36 cellular contexts compared by ENCODE assay signal in genomic region chr1:152768847-152769533, GRCh38. TPM values are rescaled to one million over a fixed set of nuclear protein-coding genes. Genes with fewer than 3 reads are reported as not detected.
DNase-seq lines count a peak whose midpoint lies in the region; ATAC-seq, FAIRE-seq and TF ChIP-seq lines count a peak whose summit lies in the region.
"Had no signal": no experiment of that assay in that cellular context is flagged by ENCODE, and none has a peak within 500 bp of the region (broad histone marks: within the 10 kb centered on the region; RNA-seq: fewer than 3 reads in every experiment).

No MANE protein-coding gene starts in this region.

- peaks cover 17% of the 10 kb centered on the region for H3K27me3 ChIP-seq in HCT116 (ENCODE audit: insufficient read depth, low read length)
- H3K27me3 ChIP-seq in left ventricle myocardium inferior (ENCODE audit: low read depth), result peaks cover 17% of the 10 kb centered on the region
- H3K27me3 ChIP-seq: Peyer's patch, sigmoid colon, SJCRH30 had no signal

- POLR2A ChIA-PET in HCT116 (lab: Charles Lee), result no interaction called here

- no peak for TF ChIP-seq POLR2A in HCT116 (IDR thresholded peaks at IDR 0.05; ENCODE audit: borderline replicate concordance, extremely low read depth, insufficient read depth, insufficient read length)

- H3K79me2 ChIP-seq in HCT116 (ENCODE audit: insufficient read depth, low read length), result no peaks in the 10 kb centered on the region

- no peaks in the 10 kb centered on the region for H3K4me1 Mint-ChIP-seq in activated T-cell treated with anti-CD3 and anti-CD28 coated beads, Interleukin-2, amount 50 U/mL, for 24 hours (ENCODE audit: low read depth)
- H3K4me1 Mint-ChIP-seq: central memory CD8-positive, alpha-beta T cell; immature natural killer cell; stimulated activated naive B cell treated with anti-CD40 and anti-IgM and Interleukin-4, amounts not matched to agents 10 μg/mL and 1 μg/mL and 100 μg/mL, for 72 hours had no signal

- H3K4me3 ChIP-seq in HCT116 (replicated peaks in 1 of 2; ENCODE audit: low read depth in 1 of 2, low read length in 2 of 2) (no peak overlapping the region), left ventricle myocardium inferior (no peak overlapping the region)
- H3K4me3 ChIP-seq: GM12878, Peyer's patch, sigmoid colon, SJCRH30 had no signal

- intact Hi-C loops in HCT116 (cut with micrococcal nuclease) (no loop called here), left ventricle myocardium inferior (cut with micrococcal nuclease) (no loop called here)

- DNase-seq in D721Med (ENCODE audit: insufficient read length, low spot score) (no peak), HCT116 (ENCODE audit: low read depth, low spot score) (no peak), amniotic epithelial cell (ENCODE audit: low read depth) (peak; percentile 1), fibroblast of the conjunctiva (ENCODE audit: low read depth) (peak; percentile 49), activated gamma-delta T cell (lab: John Stamatoyannopoulos, UW) (no peak), left ventricle myocardium inferior (no peak)
- DNase-seq in activated T-cell treated with anti-CD3 and anti-CD28 coated beads, Interleukin-2, amount 50 U/mL, for 24 hours, result no peak
- DNase-seq in effector CD4-positive, alpha-beta T cell, result no peak
- DNase-seq: activated CD4-positive, alpha-beta T cell treated with anti-CD3 and anti-CD28 coated beads for 1 hour; activated CD8-positive, alpha-beta T cell treated with anti-CD3 and anti-CD28 coated beads, Interleukin-2, amount 10 ng/mL, durations not matched to agents 7 days and 5 days; activated effector memory CD4-positive, alpha-beta T cell treated with anti-CD3 and anti-CD28 coated beads, Interleukin-2, amount 50 U/mL, for 16 hours; activated T-cell treated with anti-CD3 and anti-CD28 coated beads for 4 hours; C1 segment of cervical spinal cord; Caco-2; DMS79 treated with DMSO at 0.1 percent for 48 hours; GOT3; immature natural killer cell; KBM-7; MM.1S; NCI-H1417; NCI-H2081; NCI-H226; NCI-H69; Peyer's patch; sigmoid colon; SJCRH30; stimulated activated naive B cell treated with anti-CD40 and anti-IgM and Interleukin-4, amounts not matched to agents 10 μg/mL and 1 μg/mL and 100 μg/mL, for 72 hours had no signal

- no peak overlapping the region for H3K4me3 Mint-ChIP-seq in activated T-cell treated with anti-CD3 and anti-CD28 coated beads, Interleukin-2, amount 50 U/mL, for 24 hours
- H3K4me3 Mint-ChIP-seq: activated CD8-positive, alpha-beta T cell treated with anti-CD3 and anti-CD28 coated beads, Interleukin-2, amount 10 ng/mL, durations not matched to agents 7 days and 5 days; central memory CD8-positive, alpha-beta T cell; immature natural killer cell; stimulated activated naive B cell treated with anti-CD40 and anti-IgM and Interleukin-4, amounts not matched to agents 10 μg/mL and 1 μg/mL and 100 μg/mL, for 72 hours had no signal

- H4K20me1 ChIP-seq in HCT116 (ENCODE audit: insufficient read depth), result no peaks in the 10 kb centered on the region

- H3K9me3 ChIP-seq in HCT116 (ENCODE audit: control insufficient read depth in 1 of 2, insufficient read depth in 1 of 2, low read depth in 1 of 2, low read length in 2 of 2) (no peaks in the 10 kb centered on the region), left ventricle myocardium inferior (replicated peaks) (no peaks in the 10 kb centered on the region)
- H3K9me3 ChIP-seq: Caco-2, Peyer's patch, sigmoid colon, SJCRH30 had no signal

- BruUV-seq in HCT116 (replicated peaks; lab: Mats Ljungman, UMichigan), result no TSS peak

- no peak overlapping the region for H3K9ac ChIP-seq in HCT116 (ENCODE audit: low read length)

- no peak for FAIRE-seq in D721Med (lab: Jason Lieb, UNC)
- FAIRE-seq: frontal cortex, GM12878, TTC549 had no signal

- H3K27me3 Mint-ChIP-seq in activated T-cell treated with anti-CD3 and anti-CD28 coated beads, Interleukin-2, amount 50 U/mL, for 24 hours, result peaks cover 5% of the 10 kb centered on the region

- no peak for TF ChIP-seq RAD21 in HCT116 (IDR thresholded peaks at IDR 0.05; ENCODE audit: low read depth)

- peak; percentile 5 for TF ChIP-seq CTCF in D721Med (IDR thresholded peaks at IDR 0.05; ENCODE audit: insufficient read depth, missing control alignments)
- no peak for TF ChIP-seq CTCF in HCT116 (IDR thresholded peaks at IDR 0.05 in 2 of 3, conservative IDR thresholded peaks at IDR 0.05 in 1 of 3; ENCODE audit: borderline replicate concordance in 1 of 3, insufficient read depth in 1 of 3, low read depth in 2 of 3, low read length in 2 of 3)
- TF ChIP-seq CTCF in left ventricle myocardium inferior (IDR thresholded peaks at IDR 0.05; ENCODE audit: borderline replicate concordance), result no peak

- no peak overlapping the region for H3K4me2 ChIP-seq in HCT116 (ENCODE audit: low read length)

- no peak overlapping the region for H3K27ac Mint-ChIP-seq in activated T-cell treated with anti-CD3 and anti-CD28 coated beads, Interleukin-2, amount 50 U/mL, for 24 hours
- H3K27ac Mint-ChIP-seq: activated CD8-positive, alpha-beta T cell treated with anti-CD3 and anti-CD28 coated beads, Interleukin-2, amount 10 ng/mL, durations not matched to agents 7 days and 5 days; immature natural killer cell; stimulated activated naive B cell treated with anti-CD40 and anti-IgM and Interleukin-4, amounts not matched to agents 10 μg/mL and 1 μg/mL and 100 μg/mL, for 72 hours had no signal

- CTCF ChIA-PET in HCT116 (lab: Charles Lee), result no interaction called here

- no peak overlapping the region for H3K27ac ChIP-seq in HCT116 (ENCODE audit: low read depth, low read length)
- H3K27ac ChIP-seq in left ventricle myocardium inferior (replicated peaks), result no peak overlapping the region
- H3K27ac ChIP-seq: Peyer's patch, sigmoid colon, SJCRH30 had no signal

- RAD21 ChIA-PET in HCT116 (lab: Charles Lee; ENCODE audit: low non-redundant PET in 1 of 2, low total read pairs in 2 of 2, uncharacterized antibody in 2 of 2, unreplicated experiment in 2 of 2), result no interaction called here

- no peaks in the 10 kb centered on the region for H3K36me3 Mint-ChIP-seq in activated T-cell treated with anti-CD3 and anti-CD28 coated beads, Interleukin-2, amount 50 U/mL, for 24 hours (ENCODE audit: low read depth)
- H3K36me3 Mint-ChIP-seq: immature natural killer cell; stimulated activated naive B cell treated with anti-CD40 and anti-IgM and Interleukin-4, amounts not matched to agents 10 μg/mL and 1 μg/mL and 100 μg/mL, for 72 hours had no signal

- no peaks in the 10 kb centered on the region for H3K36me3 ChIP-seq in HCT116 (ENCODE audit: control insufficient read depth in 1 of 2, insufficient read depth in 2 of 2, low read length in 2 of 2)
- H3K36me3 ChIP-seq in left ventricle myocardium inferior, result no peaks in the 10 kb centered on the region
- H3K36me3 ChIP-seq: Peyer's patch, sigmoid colon, SJCRH30 had no signal

- H3K9me3 Mint-ChIP-seq in activated T-cell treated with anti-CD3 and anti-CD28 coated beads, Interleukin-2, amount 50 U/mL, for 24 hours, result no peaks in the 10 kb centered on the region
- H3K9me3 Mint-ChIP-seq: central memory CD8-positive, alpha-beta T cell had no signal

- H3K4me1 ChIP-seq in HCT116 (ENCODE audit: control insufficient read depth in 1 of 2, insufficient read depth in 2 of 2, low read length in 2 of 2) (no peaks in the 10 kb centered on the region), left ventricle myocardium inferior (no peaks in the 10 kb centered on the region)
- H3K4me1 ChIP-seq: Caco-2, Peyer's patch, sigmoid colon, SJCRH30 had no signal

- H3K9me2 ChIP-seq in HCT116 (ENCODE audit: insufficient read depth), result no peaks in the 10 kb centered on the region

- no peak overlapping the region for H2AFZ ChIP-seq in HCT116 (ENCODE audit: low read depth, low read length, poor library complexity, severe bottlenecking)

- ATAC-seq in HCT116, result peak; percentile 44; the same call in 1 of the 2 replicates
- ATAC-seq: activated CD8-positive, alpha-beta T cell treated with anti-CD3 and anti-CD28 coated beads, Interleukin-2, amount 10 ng/mL, durations not matched to agents 7 days and 5 days; GM12878; stimulated activated naive B cell treated with anti-CD40 and anti-IgM and Interleukin-4, amounts not matched to agents 10 μg/mL and 1 μg/mL and 100 μg/mL, for 72 hours had no signal

TF ChIP-seq in HCT116, 20 proteins besides CTCF, POLR2A, EP300 and RAD21:
- peak; percentile 85 for TF ChIP-seq CEBPB (IDR thresholded peaks at IDR 0.05; ENCODE audit: low read depth)
- no peak for TF ChIP-seq SRF (IDR thresholded peaks at IDR 0.05; ENCODE audit: low read depth)

RNA-seq across cellular contexts. Expression of gene LCE1F, which starts 6.0 kb away (rescaled TPM):
- total RNA-seq in HCT116 (2021; ENCODE audit: unreplicated experiment) (not detected), left ventricle myocardium inferior (not detected)
- not detected in 2 replicates for polyA plus RNA-seq in HCT116 (2012)
- total RNA-seq: activated CD8-positive, alpha-beta T cell treated with anti-CD3 and anti-CD28 coated beads, Interleukin-2, amount 10 ng/mL, durations not matched to agents 7 days and 5 days; Caco-2; dermis microvascular lymphatic vessel endothelial cell; frontal cortex; GM12878; Peyer's patch; posterior vena cava; sigmoid colon; SJCRH30; T-helper 1 cell treated with Interleukin-12 subunit alpha and Interleukin-12 subunit beta and Interleukin-4 antibody, amounts not matched to agents 30 ng/mL and 1 ng/mL, for 36 hours; temporal lobe; urinary bladder had no signal
- polyA plus RNA-seq: immature natural killer cell, sigmoid colon, urinary bladder had no signal

RNA-seq across cellular contexts. Expression of gene KPRP, which starts 11.2 kb away (rescaled TPM):
- total RNA-seq in HCT116 (2021; ENCODE audit: unreplicated experiment), result not detected
- polyA plus RNA-seq in HCT116 (2012), result not detected in 2 replicates
- total RNA-seq in left ventricle myocardium inferior, result not detected
- total RNA-seq: activated CD8-positive, alpha-beta T cell treated with anti-CD3 and anti-CD28 coated beads, Interleukin-2, amount 10 ng/mL, durations not matched to agents 7 days and 5 days; Caco-2; dermis microvascular lymphatic vessel endothelial cell; frontal cortex; GM12878; Peyer's patch; posterior vena cava; sigmoid colon; SJCRH30; T-helper 1 cell treated with Interleukin-12 subunit alpha and Interleukin-12 subunit beta and Interleukin-4 antibody, amounts not matched to agents 30 ng/mL and 1 ng/mL, for 36 hours; temporal lobe; urinary bladder had no signal
- polyA plus RNA-seq: GM12878, immature natural killer cell, sigmoid colon, urinary bladder had no signal

RNA-seq across cellular contexts. Expression of gene LCE1E, which starts 17.1 kb away (rescaled TPM):
- not detected for total RNA-seq in HCT116 (2021; ENCODE audit: unreplicated experiment)
- polyA plus RNA-seq in HCT116 (2012), result 0.09 TPM in 1 of 2 replicates, not detected in the other
- not detected for total RNA-seq in left ventricle myocardium inferior
- total RNA-seq: activated CD8-positive, alpha-beta T cell treated with anti-CD3 and anti-CD28 coated beads, Interleukin-2, amount 10 ng/mL, durations not matched to agents 7 days and 5 days; Caco-2; dermis microvascular lymphatic vessel endothelial cell; frontal cortex; Peyer's patch; posterior vena cava; sigmoid colon; SJCRH30; T-helper 1 cell treated with Interleukin-12 subunit alpha and Interleukin-12 subunit beta and Interleukin-4 antibody, amounts not matched to agents 30 ng/mL and 1 ng/mL, for 36 hours; temporal lobe; urinary bladder had no signal
- polyA plus RNA-seq: immature natural killer cell, sigmoid colon had no signal

RNA-seq across cellular contexts. Expression of gene LCE1D, which starts 27.5 kb away (rescaled TPM):
- total RNA-seq in HCT116 (2021; ENCODE audit: unreplicated experiment), result not detected
- not detected in 2 replicates for polyA plus RNA-seq in HCT116 (2012)
- total RNA-seq in left ventricle myocardium inferior, result not detected
- total RNA-seq: activated CD8-positive, alpha-beta T cell treated with anti-CD3 and anti-CD28 coated beads, Interleukin-2, amount 10 ng/mL, durations not matched to agents 7 days and 5 days; Caco-2; dermis microvascular lymphatic vessel endothelial cell; frontal cortex; GM12878; Peyer's patch; posterior vena cava; sigmoid colon; SJCRH30; T-helper 1 cell treated with Interleukin-12 subunit alpha and Interleukin-12 subunit beta and Interleukin-4 antibody, amounts not matched to agents 30 ng/mL and 1 ng/mL, for 36 hours; temporal lobe; urinary bladder had no signal
- polyA plus RNA-seq: GM12878, immature natural killer cell, sigmoid colon, urinary bladder had no signal

RNA-seq across cellular contexts. Expression of gene LCE1C, which starts 37.5 kb away (rescaled TPM):
- not detected for total RNA-seq in HCT116 (2021; ENCODE audit: unreplicated experiment)
- polyA plus RNA-seq in HCT116 (2012), result not detected in 2 replicates
- total RNA-seq in left ventricle myocardium inferior, result not detected
- total RNA-seq: activated CD8-positive, alpha-beta T cell treated with anti-CD3 and anti-CD28 coated beads, Interleukin-2, amount 10 ng/mL, durations not matched to agents 7 days and 5 days; Caco-2; dermis microvascular lymphatic vessel endothelial cell; frontal cortex; Peyer's patch; posterior vena cava; sigmoid colon; SJCRH30; T-helper 1 cell treated with Interleukin-12 subunit alpha and Interleukin-12 subunit beta and Interleukin-4 antibody, amounts not matched to agents 30 ng/mL and 1 ng/mL, for 36 hours; temporal lobe; urinary bladder had no signal
- polyA plus RNA-seq: immature natural killer cell, sigmoid colon, urinary bladder had no signal

Comparison
In these comparisons a context has a peak if more than half of its experiments do, and no peak if none do; other contexts are left out.
1. DNase-seq: peak in amniotic epithelial cell (single experiment) and fibroblast of the conjunctiva (single experiment); none in D721Med (single experiment), HCT116 (single experiment), activated gamma-delta T cell (single experiment), activated T-cell treated with anti-CD3 and anti-CD28 coated beads, Interleukin-2, amount 50 U/mL, for 24 hours (single experiment), left ventricle myocardium inferior (single experiment) and effector CD4-positive, alpha-beta T cell (single experiment).